Comparison of ENCODE assay signal across 8 cellular contexts in genomic region chrX:103329991-103330390, GRCh38. TPM values are rescaled to one million over a fixed set of nuclear protein-coding genes. Genes with fewer than 3 reads are reported as not detected.
DNase-seq lines count a peak whose midpoint lies in the region; ATAC-seq and TF ChIP-seq lines count a peak whose summit lies in the region.

TCEAL7 (plus strand) TSS chrX:103330239; CDS start chrX:103331404, 1,165 bp downstream.

- WGBS in HUES64 = 24% methylated on average over 7 of the region's 11 CpGs

- TF ChIP-seq CTCF in kidney epithelial cell (IDR thresholded peaks at IDR 0.05; ENCODE audit: insufficient read depth, low read length, poor library complexity, severe bottlenecking) = no peak

- no peak for ATAC-seq in HG03439 (IDR thresholded peaks at IDR 0.05; ENCODE audit: unreplicated experiment)
- no peak for ATAC-seq in GM19328 (IDR thresholded peaks at IDR 0.05; ENCODE audit: unreplicated experiment)

- H3K4me1 ChIP-seq in HUES64 (ENCODE audit: insufficient read depth, low read length) (0 out of 2 replicates have a peak, but pooled peaks cover 7% of the 10 kb centered on the region), duodenal mucosa (ENCODE audit: control insufficient read depth in 1 of 2, insufficient read depth in 2 of 2, low read length in 2 of 2) (no peaks in the 10 kb centered on the region), stomach smooth muscle (ENCODE audit: control insufficient read depth, insufficient read depth, low read length) (peaks cover 3% of the 10 kb centered on the region)

- H3K27me3 ChIP-seq in HUES64 (ENCODE audit: insufficient read depth, low read length) (no peaks in the 10 kb centered on the region), duodenal mucosa (ENCODE audit: control insufficient read depth in 1 of 2, insufficient read depth in 2 of 2, low read length in 2 of 2) (no peaks in the 10 kb centered on the region), kidney epithelial cell (ENCODE audit: control insufficient read depth, insufficient read depth, low read length) (no peaks in the 10 kb centered on the region), stomach smooth muscle (ENCODE audit: control insufficient read depth in 1 of 2, insufficient read depth in 2 of 2, low read length in 2 of 2) (peaks cover 0 to 11% of the 10 kb centered on the region in 2 donors)

- H3K9ac ChIP-seq in HUES64 (ENCODE audit: low read depth, low read length) (peak within 1 kb of the TSS; percentile 59), duodenal mucosa (ENCODE audit: low read depth in 1 of 2, low read length in 2 of 2) (peak within 1 kb of the TSS in 1 of 2 donors; percentile 43), stomach smooth muscle (ENCODE audit: low read length in 2 of 2) (peak within 1 kb of the TSS; percentile 55 to 66)

- H3K9me3 ChIP-seq in HUES64 (ENCODE audit: insufficient read depth, low read depth, low read length) = no peaks in the 10 kb centered on the region
- H3K9me3 ChIP-seq in duodenal mucosa (ENCODE audit: control insufficient read depth in 1 of 2, low read length in 2 of 2) = no peaks in the 10 kb centered on the region
- H3K9me3 ChIP-seq in stomach smooth muscle (ENCODE audit: control insufficient read depth in 2 of 2, low read length in 2 of 2) = no peaks in the 10 kb centered on the region

- H3K4me3 ChIP-seq in HUES64 (ENCODE audit: low read length) (peak within 1 kb of the TSS; percentile 59), duodenal mucosa (ENCODE audit: low read depth in 1 of 2, low read length in 2 of 2) (peak within 1 kb of the TSS; percentile 5 to 43), kidney epithelial cell (ENCODE audit: low read depth, low read length) (peak within 1 kb of the TSS; percentile 37), stomach smooth muscle (ENCODE audit: low read length in 2 of 2) (peak within 1 kb of the TSS; percentile 60 to 71)

- H3K27ac ChIP-seq in HUES64 (ENCODE audit: low read depth, low read length) = 0 out of 2 replicates have a peak within 1 kb of the TSS, but pooled peaks have one; percentile 26
- H3K27ac ChIP-seq in duodenal mucosa (ENCODE audit: low read depth, low read length) = no peak within 1 kb of the TSS
- H3K27ac ChIP-seq in stomach smooth muscle (ENCODE audit: low read length) = no peak within 1 kb of the TSS

- DNase-seq in kidney epithelial cell (ENCODE audit: low read depth) (no peak), NAMALWA (ENCODE audit: low spot score) (no peak), NCI-H748 treated with DMSO at 0.1 percent for 48 hours (lab: John Stamatoyannopoulos, UW) (no peak)

- H3K36me3 ChIP-seq in HUES64 (ENCODE audit: insufficient read depth, low read length) (no peaks in the 10 kb centered on the region), duodenal mucosa (ENCODE audit: control insufficient read depth in 1 of 2, insufficient read depth in 2 of 2, low read length in 2 of 2) (no peaks in the 10 kb centered on the region), kidney epithelial cell (ENCODE audit: control insufficient read depth, insufficient read depth, low read length) (no peaks in the 10 kb centered on the region), stomach smooth muscle (ENCODE audit: control insufficient read depth in 2 of 2, insufficient read depth in 2 of 2, low read length in 2 of 2) (no peaks in the 10 kb centered on the region)

RNA-seq across cellular contexts. Expression of gene TCEAL7, which starts in this region (rescaled TPM):
- polyA plus RNA-seq in HUES64 (2013, experiment 1 of 2) = 11.6 TPM
- polyA plus RNA-seq in HUES64 (2013, experiment 2 of 2) = 23.7 TPM
- total RNA-seq in kidney epithelial cell = 23.1 and 40.1 TPM in 2 replicates
